Comparison of ENCODE assay signal across 13 cellular contexts in the genomic region with DNA sequence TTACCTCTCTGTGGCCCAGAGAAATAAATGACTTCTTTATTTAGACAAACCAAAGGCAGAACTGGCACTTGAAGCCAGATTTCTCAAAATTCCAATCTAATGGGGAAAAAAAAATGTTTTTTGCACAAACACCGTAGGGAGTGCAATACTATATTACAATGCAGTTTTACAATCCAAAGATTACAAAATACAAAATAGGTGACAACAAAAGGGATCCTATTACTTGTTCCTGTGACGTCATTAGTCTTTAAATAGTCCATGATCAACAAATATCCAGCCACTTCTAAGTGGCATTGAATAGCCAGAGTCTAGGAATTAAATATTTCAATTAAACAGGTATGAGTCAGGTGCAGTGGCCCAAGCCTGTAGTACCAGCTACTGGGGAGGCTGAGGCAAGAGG. TPM values are rescaled to one million over a fixed set of nuclear protein-coding genes. Genes with fewer than 3 reads are reported as not detected.
DNase-seq lines count a peak whose midpoint lies in the region; ATAC-seq, FAIRE-seq and TF ChIP-seq lines count a peak whose summit lies in the region.
"Had no signal": no experiment of that assay in that cellular context is flagged by ENCODE, and none has a peak within 500 bp of the region (broad histone marks: within the 10 kb centered on the region; RNA-seq: fewer than 3 reads in every experiment).

No MANE protein-coding gene starts in this region.

- FAIRE-seq in GM12878 (lab: Jason Lieb, UNC) = no peak
- no peak for FAIRE-seq in pancreas (lab: Jason Lieb, UNC)

- no peak overlapping the region for H2AK5ac ChIP-seq in mesendoderm (ENCODE audit: low read length)

- ATAC-seq in left ventricle myocardium superior (no peak), GM12878 (no peak), pancreas (no peak)
- ATAC-seq: esophagus mucosa had no signal

- no peak for TF ChIP-seq RAD21 in GM12878 (IDR thresholded peaks at IDR 0.05; ENCODE audit: insufficient read depth, low read depth, low read length)

- TF ChIP-seq CTCF in right atrium auricular region (IDR thresholded peaks at IDR 0.05) (no peak), GM12878 (IDR thresholded peaks at IDR 0.05 in 2 of 3, conservative IDR thresholded peaks at IDR 0.05 in 1 of 3; ENCODE audit: control insufficient read depth in 2 of 3, extremely low read depth in 1 of 3, insufficient read depth in 1 of 3, low read depth in 3 of 3, low read length in 3 of 3) (no peak), pancreas (IDR thresholded peaks at IDR 0.05) (no peak)

- H2BK5ac ChIP-seq in mesendoderm (ENCODE audit: low read length) = no peak overlapping the region

- H3K27me3 ChIP-seq in right atrium auricular region (no peaks in the 10 kb centered on the region), GM12878 (replicated peaks in 1 of 2; ENCODE audit: control insufficient read depth in 2 of 2, insufficient read depth in 2 of 2, low read length in 1 of 2) (no peaks in the 10 kb centered on the region), mesendoderm (ENCODE audit: insufficient read depth, low read length, poor library complexity) (no peaks in the 10 kb centered on the region), pancreas (no peaks in the 10 kb centered on the region)

- no peak overlapping the region for H3K23ac ChIP-seq in mesendoderm (ENCODE audit: low read length)

- H2AFZ ChIP-seq in GM12878 (ENCODE audit: control insufficient read depth, low read depth, low read length) = no peak overlapping the region; the same call in 1 of the 2 replicates

- TF ChIP-seq POLR2A in GM12878 (IDR thresholded peaks at IDR 0.05; ENCODE audit: low read depth, low read length) = no peak

- no peak for DNase-seq in right atrium auricular region (ENCODE audit: low spot score)
- DNase-seq in left ventricle myocardium superior = no peak
- no peak for DNase-seq in GM12878 (ENCODE audit: low read depth, low spot score)
- no peak for DNase-seq in mesendoderm
- no peak for DNase-seq in stimulated activated CD4-positive, alpha-beta T cell treated with anti-CD3 and anti-CD28 coated beads, Interleukin-12 subunit alpha, Interleukin-12 subunit beta, amount 100 ng/mL, for 4 hours
- DNase-seq in pancreas = no peak
- no peak for DNase-seq in cerebellar cortex (ENCODE audit: low spot score)
- no peak for DNase-seq in cortex of kidney (lab: John Stamatoyannopoulos, UW)
- DNase-seq: AML-193; stimulated activated CD4-positive, alpha-beta T cell treated with anti-CD3 and anti-CD28 coated beads, Interleukin-15, amount 100 ng/mL, for 24 hours; WERI-Rb-1 had no signal

- in situ Hi-C loops in GM12878 (cut with MboI) = loop anchor here (5.0 to 10.0 kb wide), 3 partner anchors 240 to 483 kb away; no protein-coding TSS in a partner anchor

- H3K56ac ChIP-seq in mesendoderm (ENCODE audit: low read length) = peak overlapping the region; percentile 63

- H3K4me2 ChIP-seq in GM12878 (ENCODE audit: control insufficient read depth, insufficient read depth) (peak overlapping the region; percentile 100; the same call in 1 of the 2 replicates), mesendoderm (ENCODE audit: low read length) (no peak overlapping the region)

- no peak overlapping the region for H4K5ac ChIP-seq in mesendoderm (ENCODE audit: low read length)

- CTCF ChIA-PET in GM12878 (lab: Yijun Ruan, JAX) = interaction anchor here (0.5 to 18.7 kb wide), 8 partner anchors 15 to 321 kb away, joined by 3 to 567 read pairs (median 4); no protein-coding TSS in a partner anchor

- H3K79me1 ChIP-seq in mesendoderm (ENCODE audit: low read length) = no peaks in the 10 kb centered on the region

- peaks cover 2% of the 10 kb centered on the region; the same call in 1 of the 2 replicates for H4K20me1 ChIP-seq in GM12878 (ENCODE audit: control insufficient read depth, insufficient read depth)

- POLR2A ChIA-PET in GM12878 (lab: Charles Lee) = no interaction called here

- no peak for TF ChIP-seq EP300 in GM12878 (IDR thresholded peaks at IDR 0.05; ENCODE audit: borderline replicate concordance in 1 of 2, control insufficient read depth in 1 of 2, low read depth in 2 of 2, low read length in 2 of 2)

- H3K27ac ChIP-seq in right atrium auricular region (peak overlapping the region; percentile 86 to 96), GM12878 (ENCODE audit: control insufficient read depth, insufficient read depth) (no peak overlapping the region), mesendoderm (ENCODE audit: low read depth, low read length) (no peak overlapping the region), pancreas (no peak overlapping the region)

- peak overlapping the region; percentile 37 for H2BK15ac ChIP-seq in mesendoderm (replicated peaks; ENCODE audit: low read depth)

- no peak overlapping the region for H3K4me3 ChIP-seq in right atrium auricular region
- H3K4me3 ChIP-seq in GM12878 = no peak overlapping the region
- H3K4me3 ChIP-seq in mesendoderm (ENCODE audit: low read length) = no peak overlapping the region
- H3K4me3 ChIP-seq in pancreas = no peak overlapping the region

- no peak overlapping the region for H3K18ac ChIP-seq in mesendoderm (ENCODE audit: low read length)

- RAD21 ChIA-PET in GM12878 (lab: Charles Lee; ENCODE audit: unreplicated experiment) = interaction anchor here (0.6 to 11.9 kb wide), 3 partner anchors 116 to 368 kb away, joined by 3 to 262 read pairs (median 3); no protein-coding TSS in a partner anchor

- H4K8ac ChIP-seq in mesendoderm (ENCODE audit: low read depth, low read length) = no peak overlapping the region

- no peak overlapping the region for H3K4ac ChIP-seq in mesendoderm (ENCODE audit: low read depth, low read length)

- H3K36me3 ChIP-seq in right atrium auricular region (no peaks in the 10 kb centered on the region), GM12878 (ENCODE audit: control insufficient read depth in 2 of 2, insufficient read depth in 2 of 2, low read length in 1 of 2) (no peaks in the 10 kb centered on the region), mesendoderm (ENCODE audit: control insufficient read depth, insufficient read depth, low read length) (no peaks in the 10 kb centered on the region), pancreas (no peaks in the 10 kb centered on the region)
- H3K36me3 ChIP-seq: WERI-Rb-1 had no signal

- H2BK120ac ChIP-seq in mesendoderm (ENCODE audit: low read depth, low read length) = no peak overlapping the region

- SMC1A ChIA-PET in GM12878 (lab: Charles Lee; ENCODE audit: uncharacterized antibody, unreplicated experiment) = interaction anchor here (1.4 to 18.1 kb wide), 4 partner anchors 225 to 288 kb away, joined by 3 to 362 read pairs (median 6); no protein-coding TSS in a partner anchor

- intact Hi-C loops in left ventricle myocardium superior (cut with micrococcal nuclease) = loop anchor here (5.0 kb wide), 1 partner anchor 290 kb away; no protein-coding TSS in a partner anchor
- intact Hi-C loops in GM12878 (cut with micrococcal nuclease; ENCODE audit: unreplicated experiment) = loop anchor here (10.0 kb wide), 1 partner anchor 483 kb away; no protein-coding TSS in a partner anchor
- intact Hi-C loops in pancreas (cut with DNase I) = loop anchor here in 1 of 3 donors (10.0 kb wide), 1 partner anchor 293 kb away; no protein-coding TSS in a partner anchor

- no TSS peak for BruUV-seq in GM12878 (replicated peaks; lab: Mats Ljungman, UMichigan)

- WGBS in GM12878 (ENCODE audit: insufficient coverage, insufficient replicate concordance, low lambda C conversion rate, missing lambda C conversion rate) = 79% methylated on average over 2 of the region's 2 CpGs
- no CpG with 5 or more reads among the region's 2 CpGs for WGBS in mesendoderm (ENCODE audit: extremely low coverage, insufficient coverage, low lambda C conversion rate)
- 83 to 88% methylated on average over 2 of the region's 2 CpGs for WGBS in pancreas, 2 donors

- H3K79me2 ChIP-seq in GM12878 (ENCODE audit: control insufficient read depth, insufficient read depth, low read length) (peaks cover 18% of the 10 kb centered on the region), mesendoderm (ENCODE audit: control insufficient read depth, insufficient read depth, low read length) (no peaks in the 10 kb centered on the region)

- H3K9ac ChIP-seq in GM12878 (ENCODE audit: control insufficient read depth, insufficient read depth, low read length) (no peak overlapping the region), mesendoderm (ENCODE audit: low read length) (no peak overlapping the region)

- peaks cover 0 to 34% of the 10 kb centered on the region in 2 donors for H3K4me1 ChIP-seq in right atrium auricular region
- H3K4me1 ChIP-seq in GM12878 (ENCODE audit: control insufficient read depth, insufficient read depth, low read length) = no peaks in the 10 kb centered on the region; the same call in none of the 2 replicates
- H3K4me1 ChIP-seq in mesendoderm (ENCODE audit: control insufficient read depth, low read depth, low read length) = peaks cover 5% of the 10 kb centered on the region
- H3K4me1 ChIP-seq in pancreas = peaks cover 0 to 18% (median 7%) of the 10 kb centered on the region in 3 donors

- H3K9me3 ChIP-seq in right atrium auricular region (no peaks in the 10 kb centered on the region), GM12878 (replicated peaks; ENCODE audit: control insufficient read depth, insufficient read depth, low read length) (no peaks in the 10 kb centered on the region), pancreas (no peaks in the 10 kb centered on the region)

RNA-seq across cellular contexts. Expression of gene APBB2, which starts 3.0 kb away (rescaled TPM):
- total RNA-seq in right atrium auricular region = 10 to 100 TPM; 37.3 to 75.3 TPM
- 23.9 TPM for total RNA-seq in left ventricle myocardium superior
- 108 and 115 TPM in 2 replicates for total RNA-seq in GM12878 (2013; cell fraction: nucleolus; rRNA removed)
- 22.2 and 23.1 TPM in 2 replicates for total RNA-seq in GM12878 (2014; rRNA removed)
- 17.5 and 19.7 TPM in 2 replicates for total RNA-seq in GM12878 (2014; rRNA removed; fragmentation: Illumina TruSeq; extraction: Trizol)
- total RNA-seq in GM12878 (2021) = 24.6 and 24.8 TPM in 2 replicates
- polyA plus RNA-seq in GM12878 (2011; ENCODE audit: low read depth) = 4.4 TPM
- polyA plus RNA-seq in GM12878 (2011; rRNA removed) = 12.1 and 18.8 TPM in 2 replicates
- polyA plus RNA-seq in GM12878 (2011; cell fraction: cytosol; rRNA removed) = 15.4 and 20.5 TPM in 2 replicates
- 18.9 and 19.3 TPM in 2 replicates for polyA plus RNA-seq in GM12878 (2011; cell fraction: nucleus; rRNA removed)
- polyA plus RNA-seq in GM12878 (2012) = 7.5 and 9.0 TPM in 2 replicates
- polyA plus RNA-seq in GM12878 (2014; fragmentation: Illumina TruSeq; extraction: Trizol) = 19.8 and 23.3 TPM in 2 replicates
- 1 to 10 TPM; 2.7 to 3.1 TPM for polyA plus RNA-seq in GM12878 (2014; fragmentation: Nextera tagmentation; extraction: Ambion mirVana)
- 10.6 and 12.5 TPM in 2 replicates for polyA plus RNA-seq in GM12878 (2014; rRNA removed)
- polyA plus RNA-seq in GM12878 (2016; fragmentation: Nextera tagmentation; extraction: Ambion mirVana) = 10 to 100 TPM; 15.9 to 19.3 TPM
- 43.5 and 47.3 TPM in 2 replicates for polyA minus RNA-seq in GM12878 (2011; rRNA and poly(A)+ RNA removed)
- 10.4 and 13.5 TPM in 2 replicates for polyA minus RNA-seq in GM12878 (2011; cell fraction: cytosol; rRNA and poly(A)+ RNA removed)
- polyA minus RNA-seq in GM12878 (2011; cell fraction: nucleus; rRNA and poly(A)+ RNA removed) = 31.8 and 43.5 TPM in 2 replicates
- polyA plus RNA-seq in mesendoderm (2013, experiment 1 of 2) = 38.9 TPM
- 39.4 TPM for polyA plus RNA-seq in mesendoderm (2013, experiment 2 of 2)
- total RNA-seq in pancreas = 10 to 100 TPM; 11.0 to 21.6 (median 12.6) TPM
- 10 to 100 TPM in 1 of 2 donors, 1 to 10 TPM in 1; 9.1 to 10.8 TPM for polyA plus RNA-seq in pancreas
- polyA plus RNA-seq: naive thymus-derived CD8-positive, alpha-beta T cell had no signal

RNA-seq across cellular contexts. Expression of gene UCHL1, which starts 39.4 kb away (rescaled TPM):
- total RNA-seq in right atrium auricular region = 100 to 1,000 TPM in 1 of 2 donors, 10 to 100 TPM in 1; 36.8 to 126 TPM
- total RNA-seq in left ventricle myocardium superior = 4.8 TPM
- not detected in 2 replicates for total RNA-seq in GM12878 (2013; cell fraction: nucleolus; rRNA removed)
- total RNA-seq in GM12878 (2014; rRNA removed) = 138 and 149 TPM in 2 replicates
- 104 and 111 TPM in 2 replicates for total RNA-seq in GM12878 (2014; rRNA removed; fragmentation: Illumina TruSeq; extraction: Trizol)
- 102 and 107 TPM in 2 replicates for total RNA-seq in GM12878 (2021)
- 49.9 TPM for polyA plus RNA-seq in GM12878 (2011; ENCODE audit: low read depth)
- polyA plus RNA-seq in GM12878 (2011; rRNA removed) = 0.14 and 0.29 TPM in 2 replicates
- 0.40 and 0.55 TPM in 2 replicates for polyA plus RNA-seq in GM12878 (2011; cell fraction: cytosol; rRNA removed)
- polyA plus RNA-seq in GM12878 (2011; cell fraction: nucleus; rRNA removed) = 0.29 and 0.37 TPM in 2 replicates
- 31.9 and 46.9 TPM in 2 replicates for polyA plus RNA-seq in GM12878 (2012)
- 130 and 178 TPM in 2 replicates for polyA plus RNA-seq in GM12878 (2014; fragmentation: Illumina TruSeq; extraction: Trizol)
- 10 to 100 TPM; 41.2 to 84.3 TPM for polyA plus RNA-seq in GM12878 (2014; fragmentation: Nextera tagmentation; extraction: Ambion mirVana)
- polyA plus RNA-seq in GM12878 (2014; rRNA removed) = 142 and 153 TPM in 2 replicates
- polyA plus RNA-seq in GM12878 (2016; fragmentation: Nextera tagmentation; extraction: Ambion mirVana) = 100 to 1,000 TPM; 169 to 175 TPM
- not detected in 2 replicates for polyA minus RNA-seq in GM12878 (2011; rRNA and poly(A)+ RNA removed)
- polyA minus RNA-seq in GM12878 (2011; cell fraction: cytosol; rRNA and poly(A)+ RNA removed) = not detected in 2 replicates
- not detected in 2 replicates for polyA minus RNA-seq in GM12878 (2011; cell fraction: nucleus; rRNA and poly(A)+ RNA removed)
- polyA plus RNA-seq in mesendoderm (2013, experiment 1 of 2) = 1,131 TPM
- polyA plus RNA-seq in mesendoderm (2013, experiment 2 of 2) = 1,131 TPM
- 10 to 100 TPM in 3 of 6 donors, 1 to 10 TPM in 3; 2.7 to 21.9 (median 7.3) TPM for total RNA-seq in pancreas
- polyA plus RNA-seq in pancreas = 100 to 1,000 TPM in 1 of 2 donors, 10 to 100 TPM in 1; 50.8 to 198 TPM
- polyA plus RNA-seq: naive thymus-derived CD8-positive, alpha-beta T cell had no signal

Comparison
In these comparisons a context has a peak if more than half of its experiments do, and no peak if none do; other contexts are left out.
1. H3K27ac ChIP-seq: peak in right atrium auricular region (2 of 2); none in GM12878 (single experiment), mesendoderm (single experiment) and pancreas (0 of 4).